22 cellular contexts compared by ENCODE assay signal in genomic region chr3:14663396-14663795, GRCh38. TPM values are rescaled to one million over a fixed set of nuclear protein-coding genes. Genes with fewer than 3 reads are reported as not detected.
"Had no signal": no experiment of that assay in that cellular context is flagged by ENCODE, and none has a peak within 500 bp of the region (broad histone marks: within the 10 kb centered on the region; RNA-seq: fewer than 3 reads in every experiment).

No MANE protein-coding gene starts in this region.

- ATAC-seq: activated T-cell treated with anti-CD3 and anti-CD28 coated beads, Interleukin-2, amount 50 U/mL, for 4 hours; right lobe of liver; upper lobe of right lung had no signal

- H3K27ac Mint-ChIP-seq: activated B cell treated with CpG ODN at 0.5 μM for 24 hours; dendritic cell treated with granulocyte-macrophage colony-stimulating factor and Interleukin-4, amounts not matched to agents 40 ng/mL and 50 ng/mL, for 4 days; nephron progenitor cell; progenitor cell of endocrine pancreas; T-helper 2 cell treated with Interferon-gamma antibody and Interleukin-4, amounts not matched to agents 5 μg/mL and 100 μg/mL, for 36 hours had no signal

- H3K9me3 Mint-ChIP-seq: activated B cell treated with CpG ODN at 0.5 μM for 24 hours; activated T-cell treated with anti-CD3 and anti-CD28 coated beads, Interleukin-2, amount 50 U/mL, for 4 hours; central memory CD8-positive, alpha-beta T cell; dendritic cell treated with granulocyte-macrophage colony-stimulating factor and Interleukin-4, amounts not matched to agents 40 ng/mL and 50 ng/mL, for 4 days; nephron progenitor cell; T-helper 2 cell treated with Interferon-gamma antibody and Interleukin-4, amounts not matched to agents 5 μg/mL and 100 μg/mL, for 36 hours had no signal

- DNase-seq: activated B cell treated with CpG ODN at 0.5 μM for 24 hours; activated CD4-positive, alpha-beta T cell treated with anti-CD3 and anti-CD28 coated beads, Interleukin-2, amount 50 U/mL, for 4 hours; activated CD8-positive, alpha-beta memory T cell treated with anti-CD3 and anti-CD28 coated beads, Interleukin-2, amount 50 U/mL, for 4 hours; activated naive CD4-positive, alpha-beta T cell; activated T-cell treated with anti-CD3 and anti-CD28 coated beads, Interleukin-2, amount 50 U/mL, for 4 hours; esophagus squamous epithelium; foreskin melanocyte; islet precursor cell; left ventricle myocardium inferior; nephron progenitor cell; ovary; right lobe of liver; stimulated activated CD4-positive, alpha-beta T cell treated with anti-CD3 and anti-CD28 coated beads, Interleukin-2, amount 100 ng/mL, for 48 hours; T-helper 1 cell; tibial artery; upper lobe of right lung had no signal

- H3K4me1 Mint-ChIP-seq: activated B cell treated with CpG ODN at 0.5 μM for 24 hours, nephron progenitor cell had no signal

- H3K27me3 Mint-ChIP-seq: activated B cell treated with CpG ODN at 0.5 μM for 24 hours; central memory CD8-positive, alpha-beta T cell; dendritic cell treated with granulocyte-macrophage colony-stimulating factor and Interleukin-4, amounts not matched to agents 40 ng/mL and 50 ng/mL, for 4 days; progenitor cell of endocrine pancreas had no signal

- H3K4me3 Mint-ChIP-seq: activated B cell treated with CpG ODN at 0.5 μM for 24 hours; activated T-cell treated with anti-CD3 and anti-CD28 coated beads, Interleukin-2, amount 50 U/mL, for 4 hours; central memory CD8-positive, alpha-beta T cell; dendritic cell treated with granulocyte-macrophage colony-stimulating factor and Interleukin-4, amounts not matched to agents 40 ng/mL and 50 ng/mL, for 4 days; nephron progenitor cell; T-helper 2 cell treated with Interferon-gamma antibody and Interleukin-4, amounts not matched to agents 5 μg/mL and 100 μg/mL, for 36 hours had no signal

RNA-seq across cellular contexts. Expression of gene C3orf20, which starts 11.5 kb away (rescaled TPM):
- total RNA-seq: esophagus squamous epithelium, left ventricle myocardium inferior, mucosa of gallbladder, renal cortical epithelial cell had no signal
